ENCODE assay signal across 22 cellular contexts in genomic region chr20:61918548-61918947, GRCh38.
A peak's percentile ranks its signal among the peaks of the same experiment; 100 is the strongest.
DNase-seq lines count a peak whose midpoint lies in the region; ATAC-seq and TF ChIP-seq lines count a peak whose summit lies in the region.
"Had no signal": no experiment of that assay in that cellular context is flagged by ENCODE, and none has a peak within 500 bp of the region (broad histone marks: within the 10 kb centered on the region; RNA-seq: fewer than 3 reads in every experiment).

No MANE protein-coding gene starts in this region.

- H3K4me3 Mint-ChIP-seq in WTC11 (no peak overlapping the region), neural progenitor cell (no peak overlapping the region)
- H3K4me3 Mint-ChIP-seq: activated B cell treated with CpG ODN at 0.5 μM for 24 hours; CD8-positive, alpha-beta memory T cell; stimulated activated effector memory CD8-positive, alpha-beta T cell treated with anti-CD3 and anti-CD28 coated beads, Interleukin-12 subunit alpha, Interleukin-12 subunit beta, amount 100 ng/mL, for 72 hours had no signal

- no peak overlapping the region for H3K27ac Mint-ChIP-seq in WTC11
- H3K27ac Mint-ChIP-seq in neural progenitor cell = no peak overlapping the region
- H3K27ac Mint-ChIP-seq: activated B cell treated with CpG ODN at 0.5 μM for 24 hours; CD8-positive, alpha-beta memory T cell; stimulated activated effector memory CD8-positive, alpha-beta T cell treated with anti-CD3 and anti-CD28 coated beads, Interleukin-12 subunit alpha, Interleukin-12 subunit beta, amount 100 ng/mL, for 72 hours had no signal

- H3K27ac ChIP-seq in KMS-11 (no peak overlapping the region), neural progenitor cell (no peak overlapping the region), upper lobe of left lung (no peak overlapping the region)
- H3K27ac ChIP-seq: GM23248, hepatocyte, prostate gland, vagina had no signal

- TF ChIP-seq CTCF in GM12864 (IDR thresholded peaks at IDR 0.05; ENCODE audit: low read depth, low read length, missing control alignments) (peak; percentile 29), KMS-11 (conservative IDR thresholded peaks at IDR 0.05; ENCODE audit: low read depth, low read length) (0 out of 2 replicates have a peak, but pooled peaks have one; percentile 15), WTC11 (IDR thresholded peaks at IDR 0.05) (peak; percentile 20; the same call in 1 of the 2 replicates), neural progenitor cell (IDR thresholded peaks at IDR 0.05) (peak; percentile 37), upper lobe of left lung (IDR thresholded peaks at IDR 0.05) (no peak)

- H3K4me1 Mint-ChIP-seq in WTC11 (no peaks in the 10 kb centered on the region), neural progenitor cell (peaks cover 2% of the 10 kb centered on the region)
- H3K4me1 Mint-ChIP-seq: activated B cell treated with CpG ODN at 0.5 μM for 24 hours; CD8-positive, alpha-beta memory T cell had no signal

- 87 to 91% methylated on average over 10 to 12 of the region's 12 CpGs for WGBS in upper lobe of left lung, 2 donors

- no peak overlapping the region for H3K4me2 ChIP-seq in KMS-11
- H3K4me2 ChIP-seq in neural progenitor cell = no peak overlapping the region
- H3K4me2 ChIP-seq: hepatocyte had no signal

- H3K9me3 ChIP-seq in neural progenitor cell (ENCODE audit: low read depth) = no peaks in the 10 kb centered on the region
- H3K9me3 ChIP-seq in upper lobe of left lung = no peaks in the 10 kb centered on the region
- H3K9me3 ChIP-seq: prostate gland, vagina had no signal

- H3K36me3 ChIP-seq in KMS-11 (ENCODE audit: insufficient read depth) = no peaks in the 10 kb centered on the region
- no peaks in the 10 kb centered on the region for H3K36me3 ChIP-seq in neural progenitor cell
- H3K36me3 ChIP-seq in upper lobe of left lung = no peaks in the 10 kb centered on the region
- H3K36me3 ChIP-seq: prostate gland, vagina had no signal

- H4K20me1 ChIP-seq in KMS-11 (ENCODE audit: insufficient read depth) = no peaks in the 10 kb centered on the region
- no peaks in the 10 kb centered on the region for H4K20me1 ChIP-seq in neural progenitor cell (ENCODE audit: low read depth)

- H3K9me3 Mint-ChIP-seq in WTC11 (no peaks in the 10 kb centered on the region), neural progenitor cell (no peaks in the 10 kb centered on the region)
- H3K9me3 Mint-ChIP-seq: activated B cell treated with CpG ODN at 0.5 μM for 24 hours; stimulated activated effector memory CD8-positive, alpha-beta T cell treated with anti-CD3 and anti-CD28 coated beads, Interleukin-12 subunit alpha, Interleukin-12 subunit beta, amount 100 ng/mL, for 72 hours had no signal

- no peak for TF ChIP-seq POLR2A in upper lobe of left lung (IDR thresholded peaks at IDR 0.05)

- peaks cover 6% of the 10 kb centered on the region for H3F3A ChIP-seq in neural progenitor cell (ENCODE audit: low read depth)

- H3K4me3 ChIP-seq in GM12864 (ENCODE audit: low read depth, low read length) = no peak overlapping the region
- H3K4me3 ChIP-seq in KMS-11 (IDR thresholded peaks at IDR 0.05; ENCODE audit: insufficient read depth, low read depth, low read length) = no peak overlapping the region
- no peak overlapping the region for H3K4me3 ChIP-seq in neural progenitor cell
- no peak overlapping the region for H3K4me3 ChIP-seq in upper lobe of left lung
- H3K4me3 ChIP-seq: GM23248, hepatocyte, prostate gland, vagina had no signal

- H3K79me2 ChIP-seq in KMS-11 (ENCODE audit: insufficient read depth, low read depth) (no peaks in the 10 kb centered on the region), neural progenitor cell (ENCODE audit: low read depth) (no peaks in the 10 kb centered on the region)
- H3K79me2 ChIP-seq: hepatocyte had no signal

- no peak overlapping the region for H2AFZ ChIP-seq in KMS-11 (ENCODE audit: low read depth)
- H2AFZ ChIP-seq in neural progenitor cell (replicated peaks) = no peak overlapping the region
- H2AFZ ChIP-seq: GM23248, hepatocyte had no signal

- no peak for DNase-seq in GM12864 (ENCODE audit: low read depth)
- DNase-seq in WTC11 (ENCODE audit: low spot score) = peak; percentile 43
- peak; percentile 31 for DNase-seq in neural progenitor cell (ENCODE audit: low spot score)
- no peak for DNase-seq in upper lobe of left lung
- DNase-seq: activated B cell treated with CpG ODN at 0.5 μM for 24 hours; activated CD4-positive, alpha-beta T cell treated with anti-CD3 and anti-CD28 coated beads, Interleukin-2, amount 50 U/mL, for 4 hours; CD8-positive, alpha-beta memory T cell; effector CD8-positive, alpha-beta T cell; GM23248; left ventricle myocardium superior; NCI-H1048; NCI-H187 treated with DMSO at 0.1 percent for 48 hours; NCI-H345 had no signal

- H3K9ac ChIP-seq in KMS-11 (no peak overlapping the region), neural progenitor cell (no peak overlapping the region)
- H3K9ac ChIP-seq: GM23248 had no signal

- POLR2A ChIA-PET in WTC11 (lab: Charles Lee) = no interaction called here

- CTCF ChIA-PET in WTC11 (lab: Charles Lee) = interaction anchor here (2.3 kb wide), 1 partner anchor 22 kb away, joined by 9 read pairs; no protein-coding TSS in a partner anchor

- no peaks in the 10 kb centered on the region for H3K4me1 ChIP-seq in KMS-11 (ENCODE audit: low read depth, poor library complexity, severe bottlenecking)
- no peaks in the 10 kb centered on the region for H3K4me1 ChIP-seq in neural progenitor cell
- no peaks in the 10 kb centered on the region for H3K4me1 ChIP-seq in upper lobe of left lung
- H3K4me1 ChIP-seq: prostate gland, vagina had no signal

- TF ChIP-seq EP300 in upper lobe of left lung (IDR thresholded peaks at IDR 0.05) = no peak

- ATAC-seq in WTC11 (0 out of 2 replicates have a peak, but pooled peaks have one; percentile 32), GM18870 (IDR thresholded peaks at IDR 0.05; ENCODE audit: unreplicated experiment) (no peak), GM21576 (IDR thresholded peaks at IDR 0.05; ENCODE audit: unreplicated experiment) (no peak), upper lobe of left lung (ENCODE audit: low FRiP score in 2 of 2) (no peak)
- ATAC-seq: esophagus mucosa; left ventricle myocardium superior; SK-N-SH treated with all-trans-retinoic acid at 6 μM for 48 hours; stimulated activated effector memory CD8-positive, alpha-beta T cell treated with anti-CD3 and anti-CD28 coated beads, Interleukin-12 subunit alpha, Interleukin-12 subunit beta, amount 100 ng/mL, for 72 hours had no signal

- peaks cover 3% of the 10 kb centered on the region for H3K27me3 Mint-ChIP-seq in WTC11 (ENCODE audit: low read depth)
- H3K27me3 Mint-ChIP-seq in neural progenitor cell (ENCODE audit: insufficient read depth, low read depth) = peaks cover 3% of the 10 kb centered on the region

- H3K27me3 ChIP-seq in KMS-11 (ENCODE audit: insufficient read depth, low read depth) = peaks cover 40% of the 10 kb centered on the region
- H3K27me3 ChIP-seq in neural progenitor cell = no peaks in the 10 kb centered on the region
- H3K27me3 ChIP-seq in upper lobe of left lung = no peaks in the 10 kb centered on the region
- H3K27me3 ChIP-seq: hepatocyte, vagina had no signal

- H3K36me3 Mint-ChIP-seq in WTC11 = no peaks in the 10 kb centered on the region
- peaks cover 6% of the 10 kb centered on the region for H3K36me3 Mint-ChIP-seq in neural progenitor cell
- H3K36me3 Mint-ChIP-seq: CD8-positive, alpha-beta memory T cell; stimulated activated effector memory CD8-positive, alpha-beta T cell treated with anti-CD3 and anti-CD28 coated beads, Interleukin-12 subunit alpha, Interleukin-12 subunit beta, amount 100 ng/mL, for 72 hours had no signal

TF ChIP-seq in WTC11, 78 proteins besides CTCF, POLR2A, EP300 and RAD21 (continues in another document):
- TF ChIP-seq ZBTB21 (CRISPR knock-in tag; IDR thresholded peaks at IDR 0.05; ENCODE audit: borderline replicate concordance) (no peak), NR3C1 (CRISPR knock-in tag; conservative IDR thresholded peaks at IDR 0.05; ENCODE audit: low read depth) (no peak), TEAD4 (CRISPR knock-in tag; IDR thresholded peaks at IDR 0.05) (no peak), USF1 (CRISPR knock-in tag; IDR thresholded peaks at IDR 0.05) (no peak)
- TF ChIP-seq, protein P1, sequence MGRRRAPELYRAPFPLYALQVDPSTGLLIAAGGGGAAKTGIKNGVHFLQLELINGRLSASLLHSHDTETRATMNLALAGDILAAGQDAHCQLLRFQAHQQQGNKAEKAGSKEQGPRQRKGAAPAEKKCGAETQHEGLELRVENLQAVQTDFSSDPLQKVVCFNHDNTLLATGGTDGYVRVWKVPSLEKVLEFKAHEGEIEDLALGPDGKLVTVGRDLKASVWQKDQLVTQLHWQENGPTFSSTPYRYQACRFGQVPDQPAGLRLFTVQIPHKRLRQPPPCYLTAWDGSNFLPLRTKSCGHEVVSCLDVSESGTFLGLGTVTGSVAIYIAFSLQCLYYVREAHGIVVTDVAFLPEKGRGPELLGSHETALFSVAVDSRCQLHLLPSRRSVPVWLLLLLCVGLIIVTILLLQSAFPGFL (CRISPR knock-in tag; IDR thresholded peaks at IDR 0.05; ENCODE audit: borderline replicate concordance) = no peak

Comparison
In these comparisons a context has a peak if more than half of its experiments do, and no peak if none do; other contexts are left out.
1. DNase-seq: peak in WTC11 (single experiment) and neural progenitor cell (single experiment); none in GM12864 (single experiment) and upper lobe of left lung (0 of 2).
2. CTCF ChIP-seq: peak in GM12864 (single experiment), KMS-11 (single experiment), WTC11 (single experiment) and neural progenitor cell (single experiment); none in upper lobe of left lung (0 of 6).